In the genomic region with DNA sequence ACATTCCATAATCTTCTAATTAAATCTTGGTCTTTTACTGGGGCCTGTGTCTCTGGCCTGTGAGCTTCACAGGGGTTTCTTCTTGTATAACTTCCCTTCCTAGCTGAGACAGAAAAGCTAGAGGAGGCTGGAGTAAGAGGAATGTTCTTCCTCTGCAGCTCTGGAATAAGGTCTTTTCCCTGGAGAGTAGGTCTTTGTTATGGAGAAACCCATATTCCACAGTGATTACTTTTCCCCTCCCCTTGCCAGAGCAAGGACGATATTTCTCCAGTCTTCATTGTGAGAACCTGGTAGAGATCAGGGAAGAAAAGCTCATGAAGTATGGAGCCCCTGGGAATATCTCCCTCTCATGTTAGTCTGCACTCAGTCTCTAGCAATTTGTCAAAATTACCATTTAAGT, we compare ENCODE assay signal across 19 cellular contexts. TPM values are rescaled to one million over a fixed set of nuclear protein-coding genes. Genes with fewer than 3 reads are reported as not detected.
"Had no signal": no experiment of that assay in that cellular context is flagged by ENCODE, and none has a peak within 500 bp of the region (broad histone marks: within the 10 kb centered on the region; RNA-seq: fewer than 3 reads in every experiment).

No MANE protein-coding gene starts in this region.

- H3K27ac ChIP-seq: gastrocnemius medialis, heart left ventricle, psoas muscle, right lobe of liver, spleen, suprapubic skin had no signal

- H3K4me1 Mint-ChIP-seq: activated naive CD4-positive, alpha-beta T cell treated with anti-CD3 and anti-CD28 coated beads, Interleukin-2, amount 10 ng/mL, durations not matched to agents 7 days and 5 days; naive thymus-derived CD8-positive, alpha-beta T cell had no signal

- H3K4me1 ChIP-seq: gastrocnemius medialis, heart left ventricle, psoas muscle, right lobe of liver, spleen, suprapubic skin had no signal

- H3K4me3 Mint-ChIP-seq: activated naive CD4-positive, alpha-beta T cell treated with anti-CD3 and anti-CD28 coated beads, Interleukin-2, amount 10 ng/mL, durations not matched to agents 7 days and 5 days; activated T-helper 1 cell treated with anti-CD3 and anti-CD28 coated beads, Interleukin-12 subunit alpha, Interleukin-12 subunit beta, Interleukin-2, Interleukin-4 antibody, amounts not matched to agents 30 ng/mL and 10 ng/mL and 1 ng/mL, durations not matched to agents 14 hours and 24 hours and 36 hours; effector memory CD8-positive, alpha-beta T cell; naive thymus-derived CD8-positive, alpha-beta T cell; stimulated activated naive CD8-positive, alpha-beta T cell treated with anti-CD3 and anti-CD28 coated beads, Interleukin-15, Interleukin-2, amounts not matched to agents 100 ng/mL and 50 ng/mL, for 24 hours had no signal

- H3K27me3 ChIP-seq: gastrocnemius medialis, heart left ventricle, right lobe of liver, spleen, suprapubic skin had no signal

- H3K9me3 ChIP-seq: gastrocnemius medialis, heart left ventricle, psoas muscle, right lobe of liver, spleen, suprapubic skin had no signal

- ATAC-seq: effector memory CD8-positive, alpha-beta T cell; gastrocnemius medialis; heart left ventricle; left lobe of liver; naive thymus-derived CD8-positive, alpha-beta T cell; psoas muscle; right lobe of liver had no signal

- H3K27ac Mint-ChIP-seq: activated naive CD4-positive, alpha-beta T cell treated with anti-CD3 and anti-CD28 coated beads, Interleukin-2, amount 10 ng/mL, durations not matched to agents 7 days and 5 days; activated T-helper 1 cell treated with anti-CD3 and anti-CD28 coated beads, Interleukin-12 subunit alpha, Interleukin-12 subunit beta, Interleukin-2, Interleukin-4 antibody, amounts not matched to agents 30 ng/mL and 10 ng/mL and 1 ng/mL, durations not matched to agents 14 hours and 24 hours and 36 hours; effector memory CD8-positive, alpha-beta T cell; naive thymus-derived CD8-positive, alpha-beta T cell; stimulated activated naive CD8-positive, alpha-beta T cell treated with anti-CD3 and anti-CD28 coated beads, Interleukin-15, Interleukin-2, amounts not matched to agents 100 ng/mL and 50 ng/mL, for 24 hours had no signal

- H3K36me3 Mint-ChIP-seq: activated naive CD4-positive, alpha-beta T cell treated with anti-CD3 and anti-CD28 coated beads, Interleukin-2, amount 10 ng/mL, durations not matched to agents 7 days and 5 days; naive thymus-derived CD8-positive, alpha-beta T cell had no signal

- H3K27me3 Mint-ChIP-seq: activated naive CD4-positive, alpha-beta T cell treated with anti-CD3 and anti-CD28 coated beads, Interleukin-2, amount 10 ng/mL, durations not matched to agents 7 days and 5 days; effector memory CD8-positive, alpha-beta T cell; naive thymus-derived CD8-positive, alpha-beta T cell; stimulated activated naive CD8-positive, alpha-beta T cell treated with anti-CD3 and anti-CD28 coated beads, Interleukin-15, Interleukin-2, amounts not matched to agents 100 ng/mL and 50 ng/mL, for 24 hours had no signal

- DNase-seq: activated naive CD4-positive, alpha-beta T cell treated with anti-CD3 and anti-CD28 coated beads, Interleukin-2, amount 10 ng/mL, durations not matched to agents 7 days and 5 days; dermis blood vessel endothelial cell; effector memory CD8-positive, alpha-beta T cell; gastrocnemius medialis; heart left ventricle; islet precursor cell; naive thymus-derived CD8-positive, alpha-beta T cell; nucleus accumbens; psoas muscle; right lobe of liver; spleen; trophoblast cell had no signal

- H3K9me3 Mint-ChIP-seq: activated naive CD4-positive, alpha-beta T cell treated with anti-CD3 and anti-CD28 coated beads, Interleukin-2, amount 10 ng/mL, durations not matched to agents 7 days and 5 days; activated T-helper 1 cell treated with anti-CD3 and anti-CD28 coated beads, Interleukin-12 subunit alpha, Interleukin-12 subunit beta, Interleukin-2, Interleukin-4 antibody, amounts not matched to agents 30 ng/mL and 10 ng/mL and 1 ng/mL, durations not matched to agents 14 hours and 24 hours and 36 hours; stimulated activated naive CD8-positive, alpha-beta T cell treated with anti-CD3 and anti-CD28 coated beads, Interleukin-15, Interleukin-2, amounts not matched to agents 100 ng/mL and 50 ng/mL, for 24 hours had no signal

- H3K36me3 ChIP-seq: gastrocnemius medialis, heart left ventricle, right lobe of liver, spleen, suprapubic skin had no signal

- H3K4me3 ChIP-seq: gastrocnemius medialis, heart left ventricle, psoas muscle, right lobe of liver, spleen, suprapubic skin had no signal

RNA-seq across cellular contexts. Expression of a gene that starts 18.8 kb away (rescaled TPM):
- total RNA-seq: activated CD8-positive, alpha-beta memory T cell treated with anti-CD3 and anti-CD28 coated beads for 36 hours; activated T-helper 1 cell treated with anti-CD3 and anti-CD28 coated beads, Interleukin-12 subunit alpha, Interleukin-12 subunit beta, Interleukin-2, Interleukin-4 antibody, amounts not matched to agents 30 ng/mL and 10 ng/mL and 1 ng/mL, durations not matched to agents 14 hours and 24 hours and 36 hours; mononuclear cell; naive thymus-derived CD8-positive, alpha-beta T cell; spleen; T-helper 2 cell treated with Interferon-gamma antibody and Interleukin-4, amounts not matched to agents 100 ng/mL and 5 ng/mL, for 36 hours had no signal
- polyA plus RNA-seq: naive thymus-derived CD8-positive, alpha-beta T cell had no signal
